ENCODE assay signal across 23 cellular contexts in genomic region chr10:130990536-130990935, GRCh38.
DNase-seq lines count a peak whose midpoint lies in the region; TF ChIP-seq lines count a peak whose summit lies in the region.
"Had no signal": no experiment of that assay in that cellular context is flagged by ENCODE, and none has a peak within 500 bp of the region (broad histone marks: within the 10 kb centered on the region; RNA-seq: fewer than 3 reads in every experiment).

No MANE protein-coding gene starts in this region.

- no peak for TF ChIP-seq CTCF in thyroid gland (IDR thresholded peaks at IDR 0.05)

- no peaks in the 10 kb centered on the region for H3K36me3 ChIP-seq in thyroid gland

- no peaks in the 10 kb centered on the region for H3K4me1 Mint-ChIP-seq in activated CD4-positive, alpha-beta T cell treated with anti-CD3 and anti-CD28 coated beads, Interleukin-2, amount 10 ng/mL, durations not matched to agents 7 days and 5 days
- H3K4me1 Mint-ChIP-seq: B cell had no signal

- 74 to 84% methylated on average over 8 of the region's 8 CpGs for WGBS in thyroid gland, 2 donors

- no peaks in the 10 kb centered on the region for H3K9me3 ChIP-seq in thyroid gland
- H3K9me3 ChIP-seq: Caco-2, SK-N-SH had no signal

- H3K27ac ChIP-seq in thyroid gland: no peak overlapping the region
- H3K27ac ChIP-seq: KMS-11 had no signal

- no peaks in the 10 kb centered on the region for H3K36me3 Mint-ChIP-seq in activated CD4-positive, alpha-beta T cell treated with anti-CD3 and anti-CD28 coated beads, Interleukin-2, amount 10 ng/mL, durations not matched to agents 7 days and 5 days (ENCODE audit: low read depth)

- intact Hi-C loops in thyroid gland (cut with DNase I): no loop called here

- no peak overlapping the region for H3K4me3 Mint-ChIP-seq in activated CD4-positive, alpha-beta T cell treated with anti-CD3 and anti-CD28 coated beads, Interleukin-2, amount 10 ng/mL, durations not matched to agents 7 days and 5 days
- H3K4me3 Mint-ChIP-seq: B cell; CD4-positive, alpha-beta T cell had no signal

- no peaks in the 10 kb centered on the region for H3K27me3 ChIP-seq in thyroid gland

- no peak overlapping the region for H3K27ac Mint-ChIP-seq in activated CD4-positive, alpha-beta T cell treated with anti-CD3 and anti-CD28 coated beads, Interleukin-2, amount 10 ng/mL, durations not matched to agents 7 days and 5 days
- H3K27ac Mint-ChIP-seq: B cell; CD4-positive, alpha-beta T cell had no signal

- no peak overlapping the region for H3K4me3 ChIP-seq in thyroid gland (replicated peaks in 1 of 3)

- CTCF ChIA-PET in activated CD4-positive, alpha-beta T cell treated with anti-CD3 and anti-CD28 coated beads, Interleukin-2, amount 10 ng/mL, durations not matched to agents 7 days and 5 days (lab: Charles Lee): no interaction called here

- DNase-seq in activated CD4-positive, alpha-beta T cell treated with anti-CD3 and anti-CD28 coated beads, Interleukin-2, amount 10 ng/mL, durations not matched to agents 7 days and 5 days: peak; percentile 2
- no peak for DNase-seq in activated CD4-positive, alpha-beta T cell treated with anti-CD3 and anti-CD28 coated beads, Interleukin-2, amount 50 U/mL, for 48 hours
- DNase-seq in NCI-H69 (lab: John Stamatoyannopoulos, UW): peak; percentile 51
- DNase-seq in cerebellar cortex (ENCODE audit: low spot score): peak; percentile 96
- no peak for DNase-seq in dedifferentiated amniotic fluid mesenchymal stem cell (ENCODE audit: extremely low spot score)
- DNase-seq in dermis blood vessel endothelial cell: no peak
- DNase-seq in thyroid gland: no peak
- DNase-seq in NCI-H526 (lab: John Stamatoyannopoulos, UW): no peak
- DNase-seq: Caco-2; CD4-positive, alpha-beta T cell; DMS 273 treated with DMSO at 0.1 percent for 48 hours; GOT3; HCEC 1CT; IMR-90; NCI-H1436 treated with DMSO at 0.1 percent for 48 hours; NCI-H1930; NCI-H345; NCI-H524; NK-92 treated with Interleukin-12 subunit alpha and Interleukin-12 subunit beta, amount 100 ng/mL, for 24 hours; SIG-M5 had no signal

- no peaks in the 10 kb centered on the region for H3K27me3 Mint-ChIP-seq in activated CD4-positive, alpha-beta T cell treated with anti-CD3 and anti-CD28 coated beads, Interleukin-2, amount 10 ng/mL, durations not matched to agents 7 days and 5 days
- H3K27me3 Mint-ChIP-seq: B cell; CD4-positive, alpha-beta T cell had no signal

- POLR2A ChIA-PET in activated CD4-positive, alpha-beta T cell treated with anti-CD3 and anti-CD28 coated beads, Interleukin-2, amount 10 ng/mL, durations not matched to agents 7 days and 5 days (lab: Charles Lee): no interaction called here

- H3K9me3 Mint-ChIP-seq in activated CD4-positive, alpha-beta T cell treated with anti-CD3 and anti-CD28 coated beads, Interleukin-2, amount 10 ng/mL, durations not matched to agents 7 days and 5 days: no peaks in the 10 kb centered on the region
- H3K9me3 Mint-ChIP-seq: CD4-positive, alpha-beta T cell had no signal

- peaks cover 0 to 5% of the 10 kb centered on the region in 2 donors for H3K4me1 ChIP-seq in thyroid gland
- H3K4me1 ChIP-seq: Caco-2 had no signal

- no peak for TF ChIP-seq POLR2A in thyroid gland (IDR thresholded peaks at IDR 0.05)

Comparison
In these comparisons a context has a peak if more than half of its experiments do, and no peak if none do; other contexts are left out.
1. DNase-seq: peak in activated CD4-positive, alpha-beta T cell treated with anti-CD3 and anti-CD28 coated beads, Interleukin-2, amount 10 ng/mL, durations not matched to agents 7 days and 5 days (single experiment), NCI-H69 (single experiment) and cerebellar cortex (single experiment); none in activated CD4-positive, alpha-beta T cell treated with anti-CD3 and anti-CD28 coated beads, Interleukin-2, amount 50 U/mL, for 48 hours (0 of 2), dedifferentiated amniotic fluid mesenchymal stem cell (single experiment), dermis blood vessel endothelial cell (single experiment), thyroid gland (0 of 2) and NCI-H526 (0 of 2).